31 cellular contexts compared by ENCODE assay signal in the genomic region with DNA sequence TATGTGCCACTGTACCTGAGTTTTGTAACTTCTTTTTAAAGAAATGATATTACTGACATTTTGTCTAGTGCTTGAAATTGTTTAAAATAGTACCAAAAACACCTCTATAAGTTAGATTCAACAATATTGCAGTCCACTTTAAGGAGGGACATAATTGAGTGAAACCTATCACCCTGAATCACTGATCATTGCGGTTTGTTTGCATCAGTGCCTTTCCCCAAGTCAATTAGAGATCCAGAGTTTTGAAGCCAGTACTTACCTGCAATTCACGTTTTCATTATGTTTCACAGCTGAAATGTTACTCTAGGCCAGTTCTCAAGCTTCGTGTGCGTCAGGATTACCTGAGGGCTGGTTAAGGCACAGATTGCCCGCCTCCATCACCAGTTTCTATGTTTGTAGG. TPM values are rescaled to one million over a fixed set of nuclear protein-coding genes. Genes with fewer than 3 reads are reported as not detected.
"Had no signal": no experiment of that assay in that cellular context is flagged by ENCODE, and none has a peak within 500 bp of the region (broad histone marks: within the 10 kb centered on the region; RNA-seq: fewer than 3 reads in every experiment).

No MANE protein-coding gene starts in this region.

- H3K27me3 Mint-ChIP-seq: stimulated activated memory B cell treated with anti-CD40 and anti-IgM and Interleukin-4, amounts not matched to agents 10 μg/mL and 1 μg/mL and 100 μg/mL, for 72 hours; stimulated activated naive CD8-positive, alpha-beta T cell treated with anti-CD3 and anti-CD28 coated beads, Interleukin-15, amount 100 ng/mL, for 72 hours had no signal

- H2AFZ ChIP-seq: neural progenitor cell, parathyroid adenoma had no signal

- H3K4me1 Mint-ChIP-seq: natural killer cell; stimulated activated memory B cell treated with anti-CD40 and anti-IgM and Interleukin-4, amounts not matched to agents 10 μg/mL and 1 μg/mL and 100 μg/mL, for 72 hours; stimulated activated naive CD8-positive, alpha-beta T cell treated with anti-CD3 and anti-CD28 coated beads, Interleukin-15, amount 100 ng/mL, for 72 hours had no signal

- H3K9me3 ChIP-seq: ovary, psoas muscle, right lobe of liver, sigmoid colon, thoracic aorta, thyroid gland, tibial nerve, upper lobe of left lung, vagina had no signal

- H3K4me3 ChIP-seq: neural progenitor cell, ovary, psoas muscle, right lobe of liver, sigmoid colon, thoracic aorta, thyroid gland, tibial nerve, upper lobe of left lung, vagina had no signal

- H3K4me3 Mint-ChIP-seq: natural killer cell; nephron; neural progenitor cell; stimulated activated memory B cell treated with anti-CD40 and anti-IgM and Interleukin-4, amounts not matched to agents 10 μg/mL and 1 μg/mL and 100 μg/mL, for 72 hours; stimulated activated naive CD8-positive, alpha-beta T cell treated with anti-CD3 and anti-CD28 coated beads, Interleukin-15, amount 100 ng/mL, for 72 hours had no signal

- ATAC-seq: natural killer cell; psoas muscle; right cardiac atrium; right lobe of liver; stimulated activated memory B cell treated with anti-CD40 and anti-IgM and Interleukin-4, amounts not matched to agents 10 μg/mL and 1 μg/mL and 100 μg/mL, for 72 hours; stimulated activated naive CD8-positive, alpha-beta T cell treated with anti-CD3 and anti-CD28 coated beads, Interleukin-15, amount 100 ng/mL, for 72 hours; stimulated activated naive CD8-positive, alpha-beta T cell treated with anti-CD3 and anti-CD28 coated beads, Interleukin-15, Interleukin-2, amounts not matched to agents 100 U/mL and 50 U/mL, for 24 hours had no signal

- H3K36me3 ChIP-seq: neural progenitor cell, ovary, right lobe of liver, sigmoid colon, thoracic aorta, thyroid gland, upper lobe of left lung, vagina had no signal

- H3K9me3 Mint-ChIP-seq: natural killer cell; nephron; neural progenitor cell; stimulated activated memory B cell treated with anti-CD40 and anti-IgM and Interleukin-4, amounts not matched to agents 10 μg/mL and 1 μg/mL and 100 μg/mL, for 72 hours; stimulated activated naive CD8-positive, alpha-beta T cell treated with anti-CD3 and anti-CD28 coated beads, Interleukin-15, amount 100 ng/mL, for 72 hours had no signal

- H3K4me1 ChIP-seq: neural progenitor cell, parathyroid adenoma, psoas muscle, right lobe of liver, sigmoid colon, thyroid gland, tibial nerve, upper lobe of left lung, vagina had no signal

- H3K79me2 ChIP-seq: parathyroid adenoma had no signal

- H3K27me3 ChIP-seq: neural progenitor cell, ovary, right lobe of liver, sigmoid colon, thyroid gland, tibial nerve, upper lobe of left lung, vagina had no signal

- H3K27ac ChIP-seq: neural progenitor cell, ovary, parathyroid adenoma, psoas muscle, right lobe of liver, sigmoid colon, thoracic aorta, thyroid gland, tibial nerve, upper lobe of left lung, vagina had no signal

- DNase-seq: natural killer cell; occipital lobe; ovary; posterior cingulate gyrus; psoas muscle; right cardiac atrium; right lobe of liver; sigmoid colon; small intestine; stimulated activated CD4-positive, alpha-beta T cell treated with anti-CD3 and anti-CD28 coated beads, Interleukin-15, amount 100 ng/mL, for 24 hours; stimulated activated CD4-positive, alpha-beta T cell treated with anti-CD3 and anti-CD28 coated beads, Interleukin-2, amount 100 ng/mL, for 24 hours; stimulated activated CD4-positive, alpha-beta T cell treated with anti-CD3 and anti-CD28 coated beads, Interleukin-2, amount 100 ng/mL, for 48 hours; stimulated activated CD4-positive, alpha-beta T cell treated with anti-CD3 and anti-CD28 coated beads, Interleukin-4, amount 100 ng/mL, for 24 hours; stimulated activated naive CD4-positive, alpha-beta T cell; stimulated activated naive CD8-positive, alpha-beta T cell treated with anti-CD3 and anti-CD28 coated beads, Interleukin-15, amount 100 ng/mL, for 72 hours; stimulated activated naive CD8-positive, alpha-beta T cell treated with anti-CD3 and anti-CD28 coated beads, Interleukin-15, Interleukin-2, amounts not matched to agents 100 U/mL and 50 U/mL, for 24 hours; substantia nigra; thyroid gland; trophoblast cell; upper lobe of left lung had no signal

- H3K36me3 Mint-ChIP-seq: natural killer cell, neural progenitor cell had no signal

- H3K4me2 ChIP-seq: neural progenitor cell had no signal

- H3K9ac ChIP-seq: neural progenitor cell, parathyroid adenoma had no signal

- H3K27ac Mint-ChIP-seq: natural killer cell; nephron; neural progenitor cell; progenitor cell of endocrine pancreas; stimulated activated memory B cell treated with anti-CD40 and anti-IgM and Interleukin-4, amounts not matched to agents 10 μg/mL and 1 μg/mL and 100 μg/mL, for 72 hours had no signal

RNA-seq across cellular contexts. Expression of a gene that starts 26.6 kb away (rescaled TPM):
- total RNA-seq: natural killer cell, renal cortical epithelial cell, right lobe of liver, skeletal muscle tissue, upper lobe of left lung, ureter, vagina had no signal

RNA-seq across cellular contexts. Expression of a gene that starts 44.0 kb away (rescaled TPM):
- total RNA-seq: psoas muscle, renal cortical epithelial cell, right cardiac atrium, right lobe of liver, skeletal muscle tissue, tibial nerve, upper lobe of left lung, ureter, vagina had no signal
- polyA plus RNA-seq: ovary, psoas muscle, right cardiac atrium had no signal
